ENCODE assay signal across 12 cellular contexts in the genomic region with DNA sequence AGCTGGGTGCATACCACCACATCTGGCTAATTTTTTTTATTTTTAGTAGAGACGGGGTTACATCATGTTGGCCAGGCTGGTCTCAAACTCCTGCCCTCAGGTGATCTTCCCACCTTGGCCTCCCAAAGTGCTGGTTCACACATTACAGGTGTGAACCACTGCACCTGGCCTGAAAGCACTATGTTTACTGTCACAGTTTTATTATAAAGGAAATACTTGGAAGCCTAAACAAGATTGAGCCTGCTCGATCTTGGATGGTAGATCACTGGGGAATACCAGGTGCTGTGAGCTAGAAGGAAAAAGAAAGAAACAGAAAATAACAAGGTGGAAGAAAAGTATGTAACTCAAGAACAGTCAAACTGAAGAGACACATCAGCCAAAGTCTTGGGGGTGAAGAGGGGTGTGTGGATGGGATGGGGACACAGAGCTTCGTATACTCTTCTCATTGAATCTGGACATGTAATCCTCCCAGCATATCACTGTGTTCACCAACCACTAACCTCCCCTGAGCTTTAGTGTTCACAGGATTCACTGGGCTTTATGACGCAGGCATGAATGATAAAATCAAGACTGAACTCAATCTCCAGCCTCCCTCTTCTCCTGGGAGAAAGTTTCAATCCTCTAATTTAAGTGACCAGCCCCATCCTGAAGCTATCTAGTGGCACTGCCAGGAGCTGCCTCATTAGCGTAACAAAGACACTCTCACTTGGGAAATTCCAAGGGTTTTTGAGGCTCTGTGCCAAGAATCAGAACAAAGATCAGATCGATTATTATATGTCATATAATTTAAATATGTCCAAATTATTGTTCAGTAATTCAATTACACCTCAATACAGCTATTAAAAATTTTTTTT. TPM values are rescaled to one million over a fixed set of nuclear protein-coding genes. Genes with fewer than 3 reads are reported as not detected.
DNase-seq lines count a peak whose midpoint lies in the region; ATAC-seq and TF ChIP-seq lines count a peak whose summit lies in the region.
"Had no signal": no experiment of that assay in that cellular context is flagged by ENCODE, and none has a peak within 500 bp of the region (broad histone marks: within the 10 kb centered on the region; RNA-seq: fewer than 3 reads in every experiment).

No MANE protein-coding gene starts in this region.

- ATAC-seq in activated CD8-positive, alpha-beta memory T cell treated with anti-CD3 and anti-CD28 coated beads, Interleukin-2, amount 10 ng/mL, durations not matched to agents 7 days and 5 days: no peak
- ATAC-seq in T-helper 17 cell (no peak), foreskin keratinocyte (peak; percentile 83), mucosa of descending colon (no peak)
- ATAC-seq: Panc1 had no signal

- no peaks in the 10 kb centered on the region for H3K27me3 Mint-ChIP-seq in activated CD8-positive, alpha-beta memory T cell treated with anti-CD3 and anti-CD28 coated beads, Interleukin-2, amount 10 ng/mL, durations not matched to agents 7 days and 5 days
- H3K27me3 Mint-ChIP-seq in T-helper 17 cell (no peaks in the 10 kb centered on the region), progenitor cell of endocrine pancreas (no peaks in the 10 kb centered on the region)

- no peaks in the 10 kb centered on the region for H3K9me3 Mint-ChIP-seq in activated CD8-positive, alpha-beta memory T cell treated with anti-CD3 and anti-CD28 coated beads, Interleukin-2, amount 10 ng/mL, durations not matched to agents 7 days and 5 days (ENCODE audit: low read depth)
- H3K9me3 Mint-ChIP-seq in progenitor cell of endocrine pancreas (ENCODE audit: low read depth): peaks cover 6% of the 10 kb centered on the region

- H3K4me1 ChIP-seq in foreskin keratinocyte (peaks cover 30% of the 10 kb centered on the region), mucosa of descending colon (ENCODE audit: low read depth) (peaks cover 13% of the 10 kb centered on the region)

- CTCF ChIA-PET in activated CD8-positive, alpha-beta memory T cell treated with anti-CD3 and anti-CD28 coated beads, Interleukin-2, amount 10 ng/mL, durations not matched to agents 7 days and 5 days (lab: Charles Lee): no interaction called here

- no peak for DNase-seq in activated CD8-positive, alpha-beta memory T cell treated with anti-CD3 and anti-CD28 coated beads, Interleukin-2, amount 10 ng/mL, durations not matched to agents 7 days and 5 days
- DNase-seq in activated CD8-positive, alpha-beta memory T cell treated with anti-CD3 and anti-CD28 coated beads, Interleukin-2, amount 50 U/mL, for 48 hours: no peak
- DNase-seq in T-helper 17 cell: no peak
- peak; percentile 86 for DNase-seq in foreskin keratinocyte
- DNase-seq in progenitor cell of endocrine pancreas (ENCODE audit: low spot score, unreplicated experiment): no peak
- DNase-seq in NCI-H2081 (lab: John Stamatoyannopoulos, UW): no peak
- no peak for DNase-seq in mucosa of descending colon
- DNase-seq in SKM-1 (lab: John Stamatoyannopoulos, UW; ENCODE audit: unreplicated experiment): no peak
- DNase-seq: activated CD4-positive, alpha-beta T cell treated with anti-CD3 and anti-CD28 coated beads, Interleukin-2, amount 50 U/mL, for 1 hour; NCI-H446; nucleus accumbens had no signal

- no peak overlapping the region for H3K4me3 ChIP-seq in mucosa of descending colon

- TF ChIP-seq CTCF in foreskin keratinocyte (conservative IDR thresholded peaks at IDR 0.05) (no peak), progenitor cell of endocrine pancreas (IDR thresholded peaks at IDR 0.05; ENCODE audit: unreplicated experiment) (no peak), mucosa of descending colon (IDR thresholded peaks at IDR 0.05) (no peak)

- peak overlapping the region; percentile 86 for H3K27ac ChIP-seq in foreskin keratinocyte

- peaks cover 28% of the 10 kb centered on the region for H3K36me3 Mint-ChIP-seq in activated CD8-positive, alpha-beta memory T cell treated with anti-CD3 and anti-CD28 coated beads, Interleukin-2, amount 10 ng/mL, durations not matched to agents 7 days and 5 days
- no peaks in the 10 kb centered on the region for H3K36me3 Mint-ChIP-seq in T-helper 17 cell (ENCODE audit: low read depth)
- H3K36me3 Mint-ChIP-seq in progenitor cell of endocrine pancreas (ENCODE audit: insufficient read depth): peaks cover 10% of the 10 kb centered on the region

- intact Hi-C loops in mucosa of descending colon (cut with DNase I, micrococcal nuclease): no loop called here

- no peaks in the 10 kb centered on the region for H3K27me3 ChIP-seq in foreskin keratinocyte

- peak overlapping the region; percentile 15 for H3K27ac Mint-ChIP-seq in activated CD8-positive, alpha-beta memory T cell treated with anti-CD3 and anti-CD28 coated beads, Interleukin-2, amount 10 ng/mL, durations not matched to agents 7 days and 5 days
- peak overlapping the region; percentile 41 for H3K27ac Mint-ChIP-seq in T-helper 17 cell
- H3K27ac Mint-ChIP-seq in progenitor cell of endocrine pancreas: peak overlapping the region; percentile 82

- peaks cover 62% of the 10 kb centered on the region for H3K4me1 Mint-ChIP-seq in activated CD8-positive, alpha-beta memory T cell treated with anti-CD3 and anti-CD28 coated beads, Interleukin-2, amount 10 ng/mL, durations not matched to agents 7 days and 5 days
- H3K4me1 Mint-ChIP-seq in T-helper 17 cell: peaks cover 57% of the 10 kb centered on the region
- H3K4me1 Mint-ChIP-seq in progenitor cell of endocrine pancreas (ENCODE audit: low read depth): peaks cover 4% of the 10 kb centered on the region

- H3K36me3 ChIP-seq in mucosa of descending colon (ENCODE audit: low read depth): no peaks in the 10 kb centered on the region

- H3K9me3 ChIP-seq in T-helper 17 cell (ENCODE audit: control insufficient read depth, low read length, poor library complexity, severe bottlenecking) (no peaks in the 10 kb centered on the region), mucosa of descending colon (no peaks in the 10 kb centered on the region)

- no peak overlapping the region for H3K4me3 Mint-ChIP-seq in activated CD8-positive, alpha-beta memory T cell treated with anti-CD3 and anti-CD28 coated beads, Interleukin-2, amount 10 ng/mL, durations not matched to agents 7 days and 5 days
- H3K4me3 Mint-ChIP-seq in T-helper 17 cell (peak overlapping the region; percentile 25), progenitor cell of endocrine pancreas (ENCODE audit: low read depth) (no peak overlapping the region)

RNA-seq across cellular contexts. Expression of a gene that starts 40.9 kb away (rescaled TPM):
- 100 to 1,000 TPM; 115 to 116 TPM for total RNA-seq in activated CD8-positive, alpha-beta memory T cell treated with anti-CD3 and anti-CD28 coated beads, Interleukin-2, amount 10 ng/mL, durations not matched to agents 7 days and 5 days
- total RNA-seq in T-helper 17 cell (100 to 1,000 TPM; 102 to 109 TPM), foreskin keratinocyte (75.5 and 77.2 TPM in 2 replicates), progenitor cell of endocrine pancreas (87.5 and 91.1 TPM in 2 replicates), mucosa of descending colon (10 to 100 TPM; 53.4 to 68.3 (median 64.7) TPM)
- 15.1 and 18.3 TPM in 2 replicates for polyA plus RNA-seq in foreskin keratinocyte

Comparison
In these comparisons a context has a peak if more than half of its experiments do, and no peak if none do; other contexts are left out.
1. DNase-seq: peak in foreskin keratinocyte (2 of 2); none in activated CD8-positive, alpha-beta memory T cell treated with anti-CD3 and anti-CD28 coated beads, Interleukin-2, amount 10 ng/mL, durations not matched to agents 7 days and 5 days (single experiment), activated CD8-positive, alpha-beta memory T cell treated with anti-CD3 and anti-CD28 coated beads, Interleukin-2, amount 50 U/mL, for 48 hours (single experiment), T-helper 17 cell (0 of 3), progenitor cell of endocrine pancreas (single experiment), NCI-H2081 (0 of 2), mucosa of descending colon (0 of 3) and SKM-1 (single experiment).
2. H3K27ac Mint-ChIP-seq: peak in every context shown above with its lines; median percentile 82 in progenitor cell of endocrine pancreas; 41 in T-helper 17 cell; 15 in activated CD8-positive, alpha-beta memory T cell treated with anti-CD3 and anti-CD28 coated beads, Interleukin-2, amount 10 ng/mL, durations not matched to agents 7 days and 5 days.